8 cellular contexts compared by ENCODE assay signal in the genomic region with DNA sequence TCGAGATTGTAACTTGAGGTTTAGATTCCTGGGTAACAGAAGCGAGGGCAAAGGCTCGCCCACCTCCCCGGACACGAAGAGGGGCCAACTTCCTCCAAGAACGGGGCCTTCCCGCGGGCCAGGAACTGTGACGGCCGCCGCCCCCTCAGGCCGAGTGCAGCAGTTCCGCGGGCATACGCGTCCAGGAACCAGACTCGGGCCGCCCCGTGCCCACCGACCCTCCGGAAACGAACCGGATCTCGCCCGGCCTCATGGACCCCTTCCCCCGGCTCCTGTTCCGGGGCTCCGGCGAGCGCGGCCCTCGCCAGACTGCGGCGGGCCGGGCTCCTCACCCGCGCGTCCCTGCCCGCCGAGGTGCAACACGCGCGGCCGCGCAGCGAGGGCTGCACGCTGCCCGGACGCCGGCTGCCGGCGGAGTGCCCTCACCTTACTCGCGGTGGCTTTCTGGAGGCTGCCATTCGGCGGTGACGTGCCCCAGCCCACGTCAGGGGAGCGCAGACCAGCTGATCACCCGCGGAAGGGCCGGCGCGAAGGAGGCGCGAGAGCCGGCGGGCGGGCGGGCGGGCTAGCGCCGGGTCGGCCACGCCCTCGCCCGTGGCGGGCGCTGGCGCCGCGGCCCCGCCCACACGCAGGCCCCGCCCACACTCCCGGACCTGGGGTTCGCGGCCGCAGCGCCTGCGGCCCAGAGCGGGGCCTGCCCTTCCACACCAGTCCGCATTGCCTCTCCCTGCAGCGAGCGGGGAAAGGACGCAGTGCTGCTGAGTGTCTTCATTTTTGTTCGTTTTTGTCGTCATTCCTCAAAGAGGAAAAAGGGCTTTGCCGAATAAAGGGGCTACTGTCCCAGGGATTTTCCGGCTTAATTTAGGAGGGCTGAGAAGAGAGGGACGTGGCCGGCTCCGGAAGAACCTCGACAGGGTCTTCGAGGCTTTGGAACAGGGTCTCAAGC. TPM values are rescaled to one million over a fixed set of nuclear protein-coding genes. Genes with fewer than 3 reads are reported as not detected.
DNase-seq lines count a peak whose midpoint lies in the region; ATAC-seq lines count a peak whose summit lies in the region.

Gene XPNPEP1 (minus strand): TSS at position 536 of the 946 bp plus-strand sequence. CDS start 78 bp downstream, at position 458.

- H4K91ac ChIP-seq in neuronal stem cell (ENCODE audit: low read depth, low read length, poor library complexity): no peak within 1 kb of the TSS

- H2BK120ac ChIP-seq in neuronal stem cell (ENCODE audit: low read depth, low read length): no peak within 1 kb of the TSS

- no peak within 1 kb of the TSS for H4K8ac ChIP-seq in neuronal stem cell (ENCODE audit: low read depth, low read length)

- peak within 1 kb of the TSS; percentile 90 for H3K23ac ChIP-seq in neuronal stem cell (ENCODE audit: low read depth, low read length, poor library complexity)

- peak within 1 kb of the TSS; percentile 97 for H2AFZ ChIP-seq in neuronal stem cell (ENCODE audit: low read length)

- H3K79me1 ChIP-seq in neuronal stem cell (ENCODE audit: low read depth, low read length): peaks cover 3% of the 10 kb centered on the region

- no peak within 1 kb of the TSS for H2BK5ac ChIP-seq in neuronal stem cell (ENCODE audit: low read length)

- H2BK12ac ChIP-seq in neuronal stem cell (ENCODE audit: low read length): no peak within 1 kb of the TSS

- H2BK15ac ChIP-seq in neuronal stem cell (ENCODE audit: low read length): peak within 1 kb of the TSS; percentile 46

- H3K18ac ChIP-seq in neuronal stem cell (ENCODE audit: low read length): peak within 1 kb of the TSS; percentile 92

- peak within 1 kb of the TSS; percentile 80 for H3K4me2 ChIP-seq in neuronal stem cell (ENCODE audit: insufficient read depth, low read length, poor library complexity, severe bottlenecking)

- H3K27ac ChIP-seq in neuronal stem cell (replicated peaks; ENCODE audit: low read length) (no peak within 1 kb of the TSS), subcutaneous abdominal adipose tissue (ENCODE audit: low read depth, low read length) (peak within 1 kb of the TSS; percentile 87)

- no peak within 1 kb of the TSS for H2AK5ac ChIP-seq in neuronal stem cell (ENCODE audit: low read depth, low read length)

- no CpG with 5 or more reads among the region's 105 CpGs for WGBS in neuronal stem cell (ENCODE audit: extremely low coverage in 2 of 2, insufficient read length in 2 of 2, insufficient replicate concordance in 1 of 2), 2 donors

- H3K36me3 ChIP-seq in neuronal stem cell (replicated peaks in 1 of 2; ENCODE audit: control insufficient read depth in 2 of 2, insufficient read depth in 2 of 2, low read length in 2 of 2) (peaks cover 0 to 6% of the 10 kb centered on the region in 2 donors), subcutaneous abdominal adipose tissue (ENCODE audit: control insufficient read depth in 5 of 5, insufficient read depth in 5 of 5, low read length in 5 of 5) (no peaks in the 10 kb centered on the region)

- H3K4me3 ChIP-seq in neuronal stem cell (ENCODE audit: low read length in 2 of 2) (peak within 1 kb of the TSS; percentile 76 to 91), subcutaneous abdominal adipose tissue (ENCODE audit: low read depth in 1 of 5, low read length in 5 of 5) (peak within 1 kb of the TSS; percentile 78 to 86 (median 79))

- no peaks in the 10 kb centered on the region for H3K9me3 ChIP-seq in neuronal stem cell (replicated peaks in 1 of 2; ENCODE audit: control insufficient read depth in 2 of 2, insufficient read depth in 1 of 2, low read depth in 1 of 2, low read length in 2 of 2)
- no peaks in the 10 kb centered on the region for H3K9me3 ChIP-seq in subcutaneous abdominal adipose tissue (ENCODE audit: control insufficient read depth in 5 of 5, low read length in 5 of 5)

- H3K14ac ChIP-seq in neuronal stem cell (ENCODE audit: low read length): no peak within 1 kb of the TSS

- H3K27me3 ChIP-seq in neuronal stem cell (ENCODE audit: control insufficient read depth in 3 of 3, insufficient read depth in 3 of 3, low read depth in 1 of 3, low read length in 3 of 3) (no peaks in the 10 kb centered on the region), subcutaneous abdominal adipose tissue (ENCODE audit: control insufficient read depth in 5 of 5, insufficient read depth in 4 of 5, low read length in 5 of 5) (no peaks in the 10 kb centered on the region)

- H3K9ac ChIP-seq in neuronal stem cell (ENCODE audit: low read depth, low read length, poor library complexity): peak within 1 kb of the TSS; percentile 91
- peak within 1 kb of the TSS; percentile 87 to 91 (median 88) for H3K9ac ChIP-seq in subcutaneous abdominal adipose tissue (ENCODE audit: low read length in 5 of 5)

- H3K4me1 ChIP-seq in neuronal stem cell (ENCODE audit: control insufficient read depth in 2 of 2, insufficient read depth in 1 of 2, low read depth in 1 of 2, low read length in 2 of 2): peaks cover 4 to 7% of the 10 kb centered on the region in 2 donors
- H3K4me1 ChIP-seq in subcutaneous abdominal adipose tissue (ENCODE audit: control insufficient read depth in 5 of 5, insufficient read depth in 5 of 5, low read length in 5 of 5): peaks cover 5 to 29% (median 23%) of the 10 kb centered on the region in 5 donors

- DNase-seq in EH (ENCODE audit: low read depth) (peak; percentile 89), KG1 (lab: John Stamatoyannopoulos, UW) (peak; percentile 48), SIG-M5 treated with dmso at 0.1 percent for 504 hours (lab: John Stamatoyannopoulos, UW; ENCODE audit: unreplicated experiment) (peak; percentile 74), activated gamma-delta T cell treated with Interleukin-2 at 50 U/mL for 16 hours (peak; percentile 69), foreskin melanocyte (peak; percentile 67), neuronal stem cell (ENCODE audit: low spot score) (peak; percentile 72)

- H3K4ac ChIP-seq in neuronal stem cell (ENCODE audit: low read length): no peak within 1 kb of the TSS

- peak; percentile 95 for ATAC-seq in GM21737 (IDR thresholded peaks at IDR 0.05; ENCODE audit: unreplicated experiment)

RNA-seq across cellular contexts. Expression of gene XPNPEP1, which starts in this region (rescaled TPM):
- polyA plus RNA-seq in neuronal stem cell (2013, experiment 1 of 2): 42.0 TPM
- polyA plus RNA-seq in neuronal stem cell (2013, experiment 2 of 2): 39.6 TPM
